Comparison of ENCODE assay signal across 8 cellular contexts in genomic region chr1:31617917-31618746, GRCh38. TPM values are rescaled to one million over a fixed set of nuclear protein-coding genes. Genes with fewer than 3 reads are reported as not detected.
A peak's percentile ranks its signal among the peaks of the same experiment; 100 is the strongest.
DNase-seq lines count a peak whose midpoint lies in the region; ATAC-seq and TF ChIP-seq lines count a peak whose summit lies in the region.

No MANE protein-coding gene starts in this region.

- H3K4me1 Mint-ChIP-seq in Calu3 (ENCODE audit: low read depth, unreplicated experiment), result peaks cover 7% of the 10 kb centered on the region

- H3K9me3 ChIP-seq in SJSA1 (replicated peaks), result no peaks in the 10 kb centered on the region

- no peak overlapping the region for H3K27ac Mint-ChIP-seq in Calu3 (ENCODE audit: unreplicated experiment)

- H3K36me3 Mint-ChIP-seq in Calu3 (ENCODE audit: insufficient read depth, unreplicated experiment), result peaks cover 6% of the 10 kb centered on the region

- H3K4me1 ChIP-seq in SJSA1 (replicated peaks), result peaks cover 5% of the 10 kb centered on the region

- peak overlapping the region; percentile 71 for H3K4me3 Mint-ChIP-seq in Calu3 (ENCODE audit: low read depth, unreplicated experiment)

- intact Hi-C loops in Calu3 (cut with micrococcal nuclease; ENCODE audit: unreplicated experiment), result no loop called here

- no peaks in the 10 kb centered on the region for H3K36me3 ChIP-seq in SJSA1

- H3K27ac ChIP-seq in SJSA1, result no peak overlapping the region

- TF ChIP-seq CTCF in Calu3 (IDR thresholded peaks at IDR 0.05; ENCODE audit: unreplicated experiment) (peak; percentile 92), astrocyte of the cerebellum (IDR thresholded peaks at IDR 0.05; ENCODE audit: low read depth, low read length, missing control alignments) (peak; percentile 79)

- peak; percentile 54 for ATAC-seq in HG03432 (IDR thresholded peaks at IDR 0.05; ENCODE audit: unreplicated experiment)

- no TSS peak for BruUV-seq in Calu3 (replicated peaks; lab: Mats Ljungman, UMichigan)

- CTCF ChIA-PET in Calu3 (lab: Charles Lee), result interaction anchor here (0.6 to 1.4 kb wide), 8 partner anchors 12 to 1824 kb away, joined by 3 to 5 read pairs (median 3); no protein-coding TSS in a partner anchor

- H3K9me3 Mint-ChIP-seq in Calu3 (ENCODE audit: low read depth, unreplicated experiment), result no peaks in the 10 kb centered on the region

- peak overlapping the region; percentile 29 for H3K4me3 ChIP-seq in SJSA1
- peak overlapping the region; percentile 47 for H3K4me3 ChIP-seq in astrocyte of the cerebellum (ENCODE audit: low read depth, low read length)

- in situ Hi-C loops in astrocyte of the cerebellum (cut with HindIII; ENCODE audit: low sequenced_read_pairs), result no loop called here

- H3K27me3 ChIP-seq in SJSA1 (replicated peaks), result peaks cover 8% of the 10 kb centered on the region

- peaks cover 44% of the 10 kb centered on the region for H3K27me3 Mint-ChIP-seq in Calu3 (ENCODE audit: unreplicated experiment)

- DNase-seq in Calu3 (peak; percentile 69), SJSA1 (ENCODE audit: low read depth in 1 of 2, low spot score in 2 of 2) (peak in 1 of 2 experiments; percentile 34), astrocyte of the cerebellum (ENCODE audit: low read depth) (no peak), iPS-NIHi7 (ENCODE audit: extremely low spot score) (peak; percentile 88), inferior parietal cortex (ENCODE audit: extremely low spot score) (no peak), midbrain (lab: John Stamatoyannopoulos, UW) (no peak)
- DNase-seq in stimulated activated CD4-positive, alpha-beta T cell treated with anti-CD3 and anti-CD28 coated beads, Interleukin-2, amount 100 ng/mL, for 4 hours (ENCODE audit: low read depth), result peak; percentile 7

RNA-seq across cellular contexts. Expression of gene HCRTR1, which starts 0.6 kb away (rescaled TPM):
- not detected in 2 replicates for total RNA-seq in Calu3 (2022)
- not detected in 2 replicates for total RNA-seq in SJSA1 (2014; rRNA removed; shearing (Covaris generic))

RNA-seq across cellular contexts. Expression of gene PEF1, which starts 26.5 kb away (rescaled TPM):
- total RNA-seq in Calu3 (2022), result 61.5 and 65.2 TPM in 2 replicates
- 68.6 and 76.2 TPM in 2 replicates for total RNA-seq in SJSA1 (2014; rRNA removed; shearing (Covaris generic))

RNA-seq across cellular contexts. Expression of gene TINAGL1, which starts 41.8 kb away (rescaled TPM):
- total RNA-seq in Calu3 (2022), result 388 and 430 TPM in 2 replicates
- 14.9 and 25.9 TPM in 2 replicates for total RNA-seq in SJSA1 (2014; rRNA removed; shearing (Covaris generic))

Comparison
In these comparisons a context has a peak if more than half of its experiments do, and no peak if none do; other contexts are left out.
1. DNase-seq: peak in Calu3 (single experiment), iPS-NIHi7 (single experiment) and stimulated activated CD4-positive, alpha-beta T cell treated with anti-CD3 and anti-CD28 coated beads, Interleukin-2, amount 100 ng/mL, for 4 hours (single experiment); none in astrocyte of the cerebellum (single experiment), inferior parietal cortex (single experiment) and midbrain (single experiment).
2. RNA of gene TINAGL1, which starts 41.8 kb away (total RNA-seq): 388 to 430 TPM in Calu3; 14.9 to 25.9 TPM in SJSA1; every median in the first group is over 10 times any median in the second.